In the genomic region with DNA sequence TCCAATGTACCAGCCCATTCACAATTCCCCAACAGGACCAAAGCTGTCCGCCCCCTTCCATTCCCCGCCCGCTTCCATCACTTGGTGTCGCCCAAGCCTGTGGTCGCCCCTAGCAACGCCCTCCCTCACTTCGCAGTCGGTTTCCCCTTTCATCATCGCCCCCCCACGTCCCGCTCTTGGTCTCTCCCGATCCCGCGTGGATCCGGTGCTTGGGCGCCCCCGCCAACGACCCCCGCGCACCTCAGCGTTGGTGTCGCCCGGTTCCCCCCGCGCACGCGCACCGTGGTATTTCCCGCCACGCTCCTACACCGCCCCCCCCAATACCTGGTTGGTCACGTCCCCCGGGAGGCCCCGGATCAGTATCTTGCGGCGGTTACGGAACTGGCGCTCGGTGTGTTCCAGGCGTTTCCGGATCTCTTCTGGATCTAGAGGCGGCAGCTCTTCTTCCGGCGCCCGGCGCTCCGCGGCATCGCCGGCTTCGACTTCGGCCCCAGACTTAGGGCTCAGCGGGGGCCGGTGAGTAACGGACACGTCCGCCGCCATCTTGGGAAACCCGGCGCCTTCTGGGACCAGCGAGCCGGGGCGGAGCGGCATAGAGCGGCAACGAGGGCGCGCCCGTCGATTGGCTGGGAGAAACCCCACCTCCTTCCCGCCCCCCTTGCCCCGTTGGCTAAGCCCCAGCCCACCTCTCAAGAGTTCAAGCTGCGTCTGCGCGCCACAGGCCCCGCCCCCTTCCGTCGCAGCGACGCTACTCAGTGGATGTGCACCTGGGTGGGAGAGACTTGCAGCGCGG, we compare ENCODE assay signal across 1 cellular context.
TF ChIP-seq lines count a peak whose summit lies in the region.

A gene with protein sequence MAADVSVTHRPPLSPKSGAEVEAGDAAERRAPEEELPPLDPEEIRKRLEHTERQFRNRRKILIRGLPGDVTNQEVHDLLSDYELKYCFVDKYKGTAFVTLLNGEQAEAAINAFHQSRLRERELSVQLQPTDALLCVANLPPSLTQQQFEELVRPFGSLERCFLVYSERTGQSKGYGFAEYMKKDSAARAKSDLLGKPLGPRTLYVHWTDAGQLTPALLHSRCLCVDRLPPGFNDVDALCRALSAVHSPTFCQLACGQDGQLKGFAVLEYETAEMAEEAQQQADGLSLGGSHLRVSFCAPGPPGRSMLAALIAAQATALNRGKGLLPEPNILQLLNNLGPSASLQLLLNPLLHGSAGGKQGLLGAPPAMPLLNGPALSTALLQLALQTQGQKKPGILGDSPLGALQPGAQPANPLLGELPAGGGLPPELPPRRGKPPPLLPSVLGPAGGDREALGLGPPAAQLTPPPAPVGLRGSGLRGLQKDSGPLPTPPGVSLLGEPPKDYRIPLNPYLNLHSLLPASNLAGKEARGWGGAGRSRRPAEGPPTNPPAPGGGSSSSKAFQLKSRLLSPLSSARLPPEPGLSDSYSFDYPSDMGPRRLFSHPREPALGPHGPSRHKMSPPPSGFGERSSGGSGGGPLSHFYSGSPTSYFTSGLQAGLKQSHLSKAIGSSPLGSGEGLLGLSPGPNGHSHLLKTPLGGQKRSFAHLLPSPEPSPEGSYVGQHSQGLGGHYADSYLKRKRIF (minus strand): TSS at position 565 of the 793 bp plus-strand sequence. CDS start 22 bp downstream, at position 543.

TF ChIP-seq in HepG2, 621 proteins besides CTCF, POLR2A, EP300 and RAD21 (continued from another document and continues in another):
- TF ChIP-seq, protein P1, sequence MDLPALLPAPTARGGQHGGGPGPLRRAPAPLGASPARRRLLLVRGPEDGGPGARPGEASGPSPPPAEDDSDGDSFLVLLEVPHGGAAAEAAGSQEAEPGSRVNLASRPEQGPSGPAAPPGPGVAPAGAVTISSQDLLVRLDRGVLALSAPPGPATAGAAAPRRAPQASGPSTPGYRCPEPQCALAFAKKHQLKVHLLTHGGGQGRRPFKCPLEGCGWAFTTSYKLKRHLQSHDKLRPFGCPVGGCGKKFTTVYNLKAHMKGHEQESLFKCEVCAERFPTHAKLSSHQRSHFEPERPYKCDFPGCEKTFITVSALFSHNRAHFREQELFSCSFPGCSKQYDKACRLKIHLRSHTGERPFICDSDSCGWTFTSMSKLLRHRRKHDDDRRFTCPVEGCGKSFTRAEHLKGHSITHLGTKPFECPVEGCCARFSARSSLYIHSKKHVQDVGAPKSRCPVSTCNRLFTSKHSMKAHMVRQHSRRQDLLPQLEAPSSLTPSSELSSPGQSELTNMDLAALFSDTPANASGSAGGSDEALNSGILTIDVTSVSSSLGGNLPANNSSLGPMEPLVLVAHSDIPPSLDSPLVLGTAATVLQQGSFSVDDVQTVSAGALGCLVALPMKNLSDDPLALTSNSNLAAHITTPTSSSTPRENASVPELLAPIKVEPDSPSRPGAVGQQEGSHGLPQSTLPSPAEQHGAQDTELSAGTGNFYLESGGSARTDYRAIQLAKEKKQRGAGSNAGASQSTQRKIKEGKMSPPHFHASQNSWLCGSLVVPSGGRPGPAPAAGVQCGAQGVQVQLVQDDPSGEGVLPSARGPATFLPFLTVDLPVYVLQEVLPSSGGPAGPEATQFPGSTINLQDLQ (CRISPR knock-in tag; IDR thresholded peaks at IDR 0.05), result 0 out of 2 replicates have a peak, but pooled peaks have one; percentile 27
- TF ChIP-seq ZNF629 (CRISPR knock-in tag; conservative IDR thresholded peaks at IDR 0.05) (no peak), AKAP8 (CRISPR knock-in tag; IDR thresholded peaks at IDR 0.05) (no peak), ZNF619 (CRISPR knock-in tag; IDR thresholded peaks at IDR 0.05) (peak; percentile 21; the same call in 1 of the 2 replicates), MIXL1 (CRISPR knock-in tag; IDR thresholded peaks at IDR 0.05) (no peak), FIP1L1 (IDR thresholded peaks at IDR 0.05; ENCODE audit: borderline replicate concordance, insufficient read depth, low read depth, low read length) (no peak), MZF1 (CRISPR knock-in tag; IDR thresholded peaks at IDR 0.05; ENCODE audit: borderline replicate concordance) (no peak), ETV5 (CRISPR knock-in tag; IDR thresholded peaks at IDR 0.05; ENCODE audit: borderline replicate concordance) (no peak; the same call in 1 of the 2 replicates), MTERF4 (CRISPR knock-in tag; IDR thresholded peaks at IDR 0.05) (no peak), STAT5B (CRISPR knock-in tag; IDR thresholded peaks at IDR 0.05) (no peak), CBX2 (IDR thresholded peaks at IDR 0.05; ENCODE audit: low read depth, low read length) (no peak), CBX2 (CRISPR knock-in tag; IDR thresholded peaks at IDR 0.05; ENCODE audit: low read depth) (no peak), ZNF546 (CRISPR knock-in tag; conservative IDR thresholded peaks at IDR 0.05) (no peak), ZIK1 (CRISPR knock-in tag; IDR thresholded peaks at IDR 0.05; ENCODE audit: borderline replicate concordance, low read depth) (no peak; the same call in 1 of the 2 replicates), SMYD3 (CRISPR knock-in tag; IDR thresholded peaks at IDR 0.05) (no peak), DNMT3B (CRISPR knock-in tag; conservative IDR thresholded peaks at IDR 0.05) (no peak), NFE2L2 (IDR thresholded peaks at IDR 0.05; ENCODE audit: low read length) (no peak), PATZ1 (CRISPR knock-in tag; IDR thresholded peaks at IDR 0.05) (peak; percentile 76), HNF1A (IDR thresholded peaks at IDR 0.05; ENCODE audit: low read depth) (no peak), HNF1A (CRISPR knock-in tag; IDR thresholded peaks at IDR 0.05; ENCODE audit: borderline replicate concordance) (peak; percentile 63; the same call in 1 of the 2 replicates), NCOA1 (CRISPR knock-in tag; IDR thresholded peaks at IDR 0.05) (no peak), MYC (CRISPR knock-in tag; IDR thresholded peaks at IDR 0.05; ENCODE audit: borderline replicate concordance) (peak; percentile 76), FOXC1 (CRISPR knock-in tag; IDR thresholded peaks at IDR 0.05; ENCODE audit: borderline replicate concordance) (peak; percentile 84; the same call in 1 of the 2 replicates), ATF7-NPFF (CRISPR knock-in tag; IDR thresholded peaks at IDR 0.05; ENCODE audit: low read depth) (peak; percentile 76)
- TF ChIP-seq, protein P2, sequence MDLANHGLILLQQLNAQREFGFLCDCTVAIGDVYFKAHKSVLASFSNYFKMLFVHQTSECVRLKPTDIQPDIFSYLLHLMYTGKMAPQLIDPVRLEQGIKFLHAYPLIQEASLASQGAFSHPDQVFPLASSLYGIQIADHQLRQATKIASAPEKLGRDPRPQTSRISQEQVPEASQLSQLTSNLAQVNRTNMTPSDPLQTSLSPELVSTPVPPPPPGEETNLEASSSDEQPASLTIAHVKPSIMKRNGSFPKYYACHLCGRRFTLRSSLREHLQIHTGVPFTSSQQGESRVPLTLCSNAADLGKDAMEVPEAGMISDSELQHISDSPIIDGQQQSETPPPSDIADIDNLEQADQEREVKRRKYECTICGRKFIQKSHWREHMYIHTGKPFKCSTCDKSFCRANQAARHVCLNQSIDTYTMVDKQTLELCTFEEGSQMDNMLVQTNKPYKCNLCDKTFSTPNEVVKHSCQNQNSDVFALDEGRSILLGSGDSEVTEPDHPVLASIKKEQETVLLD (CRISPR knock-in tag; IDR thresholded peaks at IDR 0.05; ENCODE audit: low read depth), result no peak
- TF ChIP-seq, protein P3, sequence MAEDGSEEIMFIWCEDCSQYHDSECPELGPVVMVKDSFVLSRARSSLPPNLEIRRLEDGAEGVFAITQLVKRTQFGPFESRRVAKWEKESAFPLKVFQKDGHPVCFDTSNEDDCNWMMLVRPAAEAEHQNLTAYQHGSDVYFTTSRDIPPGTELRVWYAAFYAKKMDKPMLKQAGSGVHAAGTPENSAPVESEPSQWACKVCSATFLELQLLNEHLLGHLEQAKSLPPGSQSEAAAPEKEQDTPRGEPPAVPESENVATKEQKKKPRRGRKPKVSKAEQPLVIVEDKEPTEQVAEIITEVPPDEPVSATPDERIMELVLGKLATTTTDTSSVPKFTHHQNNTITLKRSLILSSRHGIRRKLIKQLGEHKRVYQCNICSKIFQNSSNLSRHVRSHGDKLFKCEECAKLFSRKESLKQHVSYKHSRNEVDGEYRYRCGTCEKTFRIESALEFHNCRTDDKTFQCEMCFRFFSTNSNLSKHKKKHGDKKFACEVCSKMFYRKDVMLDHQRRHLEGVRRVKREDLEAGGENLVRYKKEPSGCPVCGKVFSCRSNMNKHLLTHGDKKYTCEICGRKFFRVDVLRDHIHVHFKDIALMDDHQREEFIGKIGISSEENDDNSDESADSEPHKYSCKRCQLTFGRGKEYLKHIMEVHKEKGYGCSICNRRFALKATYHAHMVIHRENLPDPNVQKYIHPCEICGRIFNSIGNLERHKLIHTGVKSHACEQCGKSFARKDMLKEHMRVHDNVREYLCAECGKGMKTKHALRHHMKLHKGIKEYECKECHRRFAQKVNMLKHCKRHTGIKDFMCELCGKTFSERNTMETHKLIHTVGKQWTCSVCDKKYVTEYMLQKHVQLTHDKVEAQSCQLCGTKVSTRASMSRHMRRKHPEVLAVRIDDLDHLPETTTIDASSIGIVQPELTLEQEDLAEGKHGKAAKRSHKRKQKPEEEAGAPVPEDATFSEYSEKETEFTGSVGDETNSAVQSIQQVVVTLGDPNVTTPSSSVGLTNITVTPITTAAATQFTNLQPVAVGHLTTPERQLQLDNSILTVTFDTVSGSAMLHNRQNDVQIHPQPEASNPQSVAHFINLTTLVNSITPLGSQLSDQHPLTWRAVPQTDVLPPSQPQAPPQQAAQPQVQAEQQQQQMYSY (CRISPR knock-in tag; IDR thresholded peaks at IDR 0.05), result no peak
- TF ChIP-seq, protein P4, sequence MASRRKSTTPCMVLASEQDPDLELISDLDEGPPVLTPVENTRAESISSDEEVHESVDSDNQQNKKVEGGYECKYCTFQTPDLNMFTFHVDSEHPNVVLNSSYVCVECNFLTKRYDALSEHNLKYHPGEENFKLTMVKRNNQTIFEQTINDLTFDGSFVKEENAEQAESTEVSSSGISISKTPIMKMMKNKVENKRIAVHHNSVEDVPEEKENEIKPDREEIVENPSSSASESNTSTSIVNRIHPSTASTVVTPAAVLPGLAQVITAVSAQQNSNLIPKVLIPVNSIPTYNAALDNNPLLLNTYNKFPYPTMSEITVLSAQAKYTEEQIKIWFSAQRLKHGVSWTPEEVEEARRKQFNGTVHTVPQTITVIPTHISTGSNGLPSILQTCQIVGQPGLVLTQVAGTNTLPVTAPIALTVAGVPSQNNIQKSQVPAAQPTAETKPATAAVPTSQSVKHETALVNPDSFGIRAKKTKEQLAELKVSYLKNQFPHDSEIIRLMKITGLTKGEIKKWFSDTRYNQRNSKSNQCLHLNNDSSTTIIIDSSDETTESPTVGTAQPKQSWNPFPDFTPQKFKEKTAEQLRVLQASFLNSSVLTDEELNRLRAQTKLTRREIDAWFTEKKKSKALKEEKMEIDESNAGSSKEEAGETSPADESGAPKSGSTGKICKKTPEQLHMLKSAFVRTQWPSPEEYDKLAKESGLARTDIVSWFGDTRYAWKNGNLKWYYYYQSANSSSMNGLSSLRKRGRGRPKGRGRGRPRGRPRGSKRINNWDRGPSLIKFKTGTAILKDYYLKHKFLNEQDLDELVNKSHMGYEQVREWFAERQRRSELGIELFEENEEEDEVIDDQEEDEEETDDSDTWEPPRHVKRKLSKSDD (CRISPR knock-in tag; IDR thresholded peaks at IDR 0.05; ENCODE audit: low read depth), result no peak
- TF ChIP-seq, protein P5, sequence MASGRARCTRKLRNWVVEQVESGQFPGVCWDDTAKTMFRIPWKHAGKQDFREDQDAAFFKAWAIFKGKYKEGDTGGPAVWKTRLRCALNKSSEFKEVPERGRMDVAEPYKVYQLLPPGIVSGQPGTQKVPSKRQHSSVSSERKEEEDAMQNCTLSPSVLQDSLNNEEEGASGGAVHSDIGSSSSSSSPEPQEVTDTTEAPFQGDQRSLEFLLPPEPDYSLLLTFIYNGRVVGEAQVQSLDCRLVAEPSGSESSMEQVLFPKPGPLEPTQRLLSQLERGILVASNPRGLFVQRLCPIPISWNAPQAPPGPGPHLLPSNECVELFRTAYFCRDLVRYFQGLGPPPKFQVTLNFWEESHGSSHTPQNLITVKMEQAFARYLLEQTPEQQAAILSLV (CRISPR knock-in tag; IDR thresholded peaks at IDR 0.05; ENCODE audit: borderline replicate concordance), result peak; percentile 50; the same call in 1 of the 2 replicates
